Comparison of ENCODE assay signal across 8 cellular contexts in genomic region chr6:166950892-166951669, GRCh38. TPM values are rescaled to one million over a fixed set of nuclear protein-coding genes. Genes with fewer than 3 reads are reported as not detected.
DNase-seq lines count a peak whose midpoint lies in the region; ATAC-seq and TF ChIP-seq lines count a peak whose summit lies in the region.
"Not testable (repeated sequence)": the region's sequence is repeated elsewhere in the genome, so short reads cannot be mapped to it uniquely, and the experiment has no call there.

No MANE protein-coding gene starts in this region.

- TF ChIP-seq CTCF in left lung (IDR thresholded peaks at IDR 0.05): peak; percentile 48 to 76

- peaks cover 5 to 67% of the 10 kb centered on the region in 2 donors for H3K4me1 ChIP-seq in left lung

- peak overlapping the region; percentile 6 to 82 for H3K27ac ChIP-seq in left lung

- H3K4me3 ChIP-seq in left lung: not testable (repeated sequence)

- ATAC-seq in GM19438 (IDR thresholded peaks at IDR 0.05; ENCODE audit: low read depth, unreplicated experiment) (peak; percentile 87), HG03378 (IDR thresholded peaks at IDR 0.05; ENCODE audit: unreplicated experiment) (peak; percentile 95), left lung (peak; percentile 56)

- peaks cover 0 to 20% of the 10 kb centered on the region in 2 donors for H3K36me3 ChIP-seq in left lung

- peak; percentile 56 for DNase-seq in COLO668 (lab: John Stamatoyannopoulos, UW; ENCODE audit: unreplicated experiment)
- peak; percentile 40 to 80 for DNase-seq in NCI-H526 (lab: John Stamatoyannopoulos, UW)
- DNase-seq in activated CD4-positive, alpha-beta T cell treated with anti-CD3 and anti-CD28 coated beads for 48 hours: peak; percentile 89
- peak; percentile 64 for DNase-seq in cerebellar cortex (ENCODE audit: low spot score)
- DNase-seq in left lung: peak; percentile 72 to 88
- peak; percentile 86 for DNase-seq in stimulated activated CD4-positive, alpha-beta T cell treated with anti-CD3 and anti-CD28 coated beads, Interleukin-4, amount 100 ng/mL, for 24 hours

- not testable (repeated sequence) for H3K9me3 ChIP-seq in left lung

- intact Hi-C loops in left lung (cut with DNase I): not testable (repeated sequence)

- H3K27me3 ChIP-seq in left lung: not testable (repeated sequence)

RNA-seq across cellular contexts. Expression of gene RNASET2, which starts 5.3 kb away (rescaled TPM):
- total RNA-seq in left lung: 10 to 100 TPM; 51.0 to 68.5 TPM

RNA-seq across cellular contexts. Expression of gene CEP43, which starts 48.1 kb away (rescaled TPM):
- 10 to 100 TPM; 15.3 to 15.8 TPM for total RNA-seq in left lung
